ENCODE assay signal across 2 cellular contexts in genomic region chr1:33372677-33373076, GRCh38.
TF ChIP-seq lines count a peak whose summit lies in the region.

No MANE protein-coding gene starts in this region.

TF ChIP-seq in IMR-90, 13 proteins besides CTCF, POLR2A, EP300 and RAD21:
- TF ChIP-seq SMC3 (IDR thresholded peaks at IDR 0.05; ENCODE audit: low read depth, low read length) (no peak), USF2 (IDR thresholded peaks at IDR 0.05; ENCODE audit: low read depth, low read length) (no peak), FOS (IDR thresholded peaks at IDR 0.05; ENCODE audit: low read depth, low read length) (no peak), MXI1 (IDR thresholded peaks at IDR 0.05; ENCODE audit: borderline replicate concordance, low read depth, low read length) (no peak), MAFK (IDR thresholded peaks at IDR 0.05; ENCODE audit: low read depth, low read length) (no peak)

TF ChIP-seq in K562, 482 proteins besides CTCF, POLR2A, EP300 and RAD21:
- TF ChIP-seq, protein P1, sequence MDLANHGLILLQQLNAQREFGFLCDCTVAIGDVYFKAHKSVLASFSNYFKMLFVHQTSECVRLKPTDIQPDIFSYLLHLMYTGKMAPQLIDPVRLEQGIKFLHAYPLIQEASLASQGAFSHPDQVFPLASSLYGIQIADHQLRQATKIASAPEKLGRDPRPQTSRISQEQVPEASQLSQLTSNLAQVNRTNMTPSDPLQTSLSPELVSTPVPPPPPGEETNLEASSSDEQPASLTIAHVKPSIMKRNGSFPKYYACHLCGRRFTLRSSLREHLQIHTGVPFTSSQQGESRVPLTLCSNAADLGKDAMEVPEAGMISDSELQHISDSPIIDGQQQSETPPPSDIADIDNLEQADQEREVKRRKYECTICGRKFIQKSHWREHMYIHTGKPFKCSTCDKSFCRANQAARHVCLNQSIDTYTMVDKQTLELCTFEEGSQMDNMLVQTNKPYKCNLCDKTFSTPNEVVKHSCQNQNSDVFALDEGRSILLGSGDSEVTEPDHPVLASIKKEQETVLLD (IDR thresholded peaks at IDR 0.05): no peak
- TF ChIP-seq, protein P2, sequence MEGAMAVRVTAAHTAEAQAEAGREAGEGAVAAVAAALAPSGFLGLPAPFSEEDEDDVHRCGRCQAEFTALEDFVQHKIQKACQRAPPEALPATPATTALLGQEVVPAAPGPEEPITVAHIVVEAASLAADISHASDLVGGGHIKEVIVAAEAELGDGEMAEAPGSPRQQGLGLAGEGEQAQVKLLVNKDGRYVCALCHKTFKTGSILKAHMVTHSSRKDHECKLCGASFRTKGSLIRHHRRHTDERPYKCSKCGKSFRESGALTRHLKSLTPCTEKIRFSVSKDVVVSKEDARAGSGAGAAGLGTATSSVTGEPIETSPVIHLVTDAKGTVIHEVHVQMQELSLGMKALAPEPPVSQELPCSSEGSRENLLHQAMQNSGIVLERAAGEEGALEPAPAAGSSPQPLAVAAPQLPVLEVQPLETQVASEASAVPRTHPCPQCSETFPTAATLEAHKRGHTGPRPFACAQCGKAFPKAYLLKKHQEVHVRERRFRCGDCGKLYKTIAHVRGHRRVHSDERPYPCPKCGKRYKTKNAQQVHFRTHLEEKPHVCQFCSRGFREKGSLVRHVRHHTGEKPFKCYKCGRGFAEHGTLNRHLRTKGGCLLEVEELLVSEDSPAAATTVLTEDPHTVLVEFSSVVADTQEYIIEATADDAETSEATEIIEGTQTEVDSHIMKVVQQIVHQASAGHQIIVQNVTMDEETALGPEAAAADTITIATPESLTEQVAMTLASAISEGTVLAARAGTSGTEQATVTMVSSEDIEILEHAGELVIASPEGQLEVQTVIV (CRISPR knock-in tag; IDR thresholded peaks at IDR 0.05; ENCODE audit: borderline replicate concordance): no peak
- TF ChIP-seq HNRNPUL1 (IDR thresholded peaks at IDR 0.05; ENCODE audit: low read length) (no peak), TAF7 (tag; IDR thresholded peaks at IDR 0.05) (no peak), HDGF (IDR thresholded peaks at IDR 0.05) (no peak), SREBF1 (IDR thresholded peaks at IDR 0.05; ENCODE audit: borderline replicate concordance, low read depth, low read length) (no peak), ZBTB1 (CRISPR knock-in tag; IDR thresholded peaks at IDR 0.05; ENCODE audit: borderline replicate concordance, low read depth) (no peak), ZNF76 (CRISPR knock-in tag; IDR thresholded peaks at IDR 0.05; ENCODE audit: borderline replicate concordance) (no peak)
- TF ChIP-seq, protein P3, sequence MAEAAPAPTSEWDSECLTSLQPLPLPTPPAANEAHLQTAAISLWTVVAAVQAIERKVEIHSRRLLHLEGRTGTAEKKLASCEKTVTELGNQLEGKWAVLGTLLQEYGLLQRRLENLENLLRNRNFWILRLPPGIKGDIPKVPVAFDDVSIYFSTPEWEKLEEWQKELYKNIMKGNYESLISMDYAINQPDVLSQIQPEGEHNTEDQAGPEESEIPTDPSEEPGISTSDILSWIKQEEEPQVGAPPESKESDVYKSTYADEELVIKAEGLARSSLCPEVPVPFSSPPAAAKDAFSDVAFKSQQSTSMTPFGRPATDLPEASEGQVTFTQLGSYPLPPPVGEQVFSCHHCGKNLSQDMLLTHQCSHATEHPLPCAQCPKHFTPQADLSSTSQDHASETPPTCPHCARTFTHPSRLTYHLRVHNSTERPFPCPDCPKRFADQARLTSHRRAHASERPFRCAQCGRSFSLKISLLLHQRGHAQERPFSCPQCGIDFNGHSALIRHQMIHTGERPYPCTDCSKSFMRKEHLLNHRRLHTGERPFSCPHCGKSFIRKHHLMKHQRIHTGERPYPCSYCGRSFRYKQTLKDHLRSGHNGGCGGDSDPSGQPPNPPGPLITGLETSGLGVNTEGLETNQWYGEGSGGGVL (CRISPR knock-in tag; IDR thresholded peaks at IDR 0.05): no peak
TF ChIP-seq in K562: peak in this region for 0.
